In genomic region chr14:76151398-76152332, GRCh38 we compare ENCODE assay signal across 8 cellular contexts. TPM values are rescaled to one million over a fixed set of nuclear protein-coding genes. Genes with fewer than 3 reads are reported as not detected.
A peak's percentile ranks its signal among the peaks of the same experiment; 100 is the strongest.
DNase-seq lines count a peak whose midpoint lies in the region; TF ChIP-seq lines count a peak whose summit lies in the region.

Gene GPATCH2L (plus strand): TSS chr14:76151922. CDS start chr14:76154364, 2,442 bp downstream.

- H3K27ac ChIP-seq in SK-N-SH (ENCODE audit: low read depth in 2 of 2, low read length in 1 of 2) (peak within 1 kb of the TSS; percentile 50 to 86), suprapubic skin (peak within 1 kb of the TSS; percentile 86)

- peaks cover 45% of the 10 kb centered on the region for H3K79me2 ChIP-seq in SK-N-SH (ENCODE audit: insufficient read depth)

- H3K4me3 ChIP-seq in SK-N-SH (ENCODE audit: low read depth in 2 of 2, low read length in 1 of 2) (peak within 1 kb of the TSS; percentile 73 to 74), suprapubic skin (peak within 1 kb of the TSS; percentile 85)

- H3K4me2 ChIP-seq in SK-N-SH, result peak within 1 kb of the TSS; percentile 77

- 0 out of 2 replicates have a peak, but pooled peaks cover 8% of the 10 kb centered on the region for H3K27me3 ChIP-seq in SK-N-SH (ENCODE audit: insufficient read depth)
- H3K27me3 ChIP-seq in suprapubic skin, result peaks cover 12% of the 10 kb centered on the region

- H3K4me1 Mint-ChIP-seq in activated naive CD4-positive, alpha-beta T cell treated with anti-CD3 and anti-CD28 coated beads, Interleukin-2, amount 10 ng/mL, durations not matched to agents 7 days and 5 days, result peaks cover 54% of the 10 kb centered on the region

- peak; percentile 43 to 79 for TF ChIP-seq POLR2A in suprapubic skin (IDR thresholded peaks at IDR 0.05)

- peak within 1 kb of the TSS; percentile 97 for H3K27ac Mint-ChIP-seq in activated naive CD4-positive, alpha-beta T cell treated with anti-CD3 and anti-CD28 coated beads, Interleukin-2, amount 10 ng/mL, durations not matched to agents 7 days and 5 days

- no peaks in the 10 kb centered on the region for H3K9me2 ChIP-seq in SK-N-SH

- peak within 1 kb of the TSS; percentile 98 for H3K4me3 Mint-ChIP-seq in activated naive CD4-positive, alpha-beta T cell treated with anti-CD3 and anti-CD28 coated beads, Interleukin-2, amount 10 ng/mL, durations not matched to agents 7 days and 5 days

- H3K9me3 ChIP-seq in SK-N-SH (no peaks in the 10 kb centered on the region), suprapubic skin (no peaks in the 10 kb centered on the region)

- POLR2A ChIA-PET in HEK293T (lab: Yijun Ruan, JAX), result interaction anchor here (0.9 to 2.5 kb wide), 6 partner anchors 10 to 197 kb away, joined by 3 to 17 read pairs (median 4); no protein-coding TSS in a partner anchor
- POLR2A ChIA-PET in SK-N-SH (lab: Yijun Ruan, JAX), result interaction anchor here (0.7 to 1.4 kb wide), 3 partner anchors 10 to 16 kb away, joined by 3 to 5 read pairs (median 3); no protein-coding TSS in a partner anchor

- peak; percentile 78 for DNase-seq in GM04504 (ENCODE audit: low read depth)
- peak; percentile 99 for DNase-seq in HEK293T (ENCODE audit: extremely low spot score)
- DNase-seq in MV-4-11 (lab: John Stamatoyannopoulos, UW), result peak; percentile 86
- peak; percentile 99 for DNase-seq in SK-N-SH
- DNase-seq in activated naive CD4-positive, alpha-beta T cell treated with anti-CD3 and anti-CD28 coated beads, Interleukin-2, amount 10 ng/mL, durations not matched to agents 7 days and 5 days, result peak; percentile 98
- DNase-seq in globus pallidus (ENCODE audit: low spot score), result peak; percentile 90
- peak; percentile 87 for DNase-seq in occipital lobe (lab: John Stamatoyannopoulos, UW)
- DNase-seq in suprapubic skin (ENCODE audit: low spot score in 2 of 2), result peak; percentile 97 to 98

- TF ChIP-seq EP300 in SK-N-SH (IDR thresholded peaks at IDR 0.05; ENCODE audit: borderline replicate concordance in 1 of 2, low read depth in 1 of 2, low read length in 1 of 2) (no peak), suprapubic skin (IDR thresholded peaks at IDR 0.05) (no peak)

- H3K36me3 ChIP-seq in SK-N-SH (replicated peaks in 1 of 2; ENCODE audit: control insufficient read depth in 1 of 2, insufficient read depth in 2 of 2, low read length in 1 of 2), result peaks cover 20 to 25% of the 10 kb centered on the region in 2 experiments
- H3K36me3 ChIP-seq in suprapubic skin, result peaks cover 9% of the 10 kb centered on the region

- no peak for TF ChIP-seq CTCF in SK-N-SH (IDR thresholded peaks at IDR 0.05)
- TF ChIP-seq CTCF in suprapubic skin (IDR thresholded peaks at IDR 0.05), result no peak

- no peaks in the 10 kb centered on the region for H3F3A ChIP-seq in SK-N-SH (replicated peaks; ENCODE audit: insufficient read depth)

- H3K9me3 Mint-ChIP-seq in activated naive CD4-positive, alpha-beta T cell treated with anti-CD3 and anti-CD28 coated beads, Interleukin-2, amount 10 ng/mL, durations not matched to agents 7 days and 5 days, result peaks cover 2% of the 10 kb centered on the region

- H3K4me1 ChIP-seq in SK-N-SH (ENCODE audit: control insufficient read depth in 1 of 2, insufficient read depth in 2 of 2, low read depth in 1 of 2, low read length in 1 of 2), result peaks cover 17 to 26% of the 10 kb centered on the region in 2 experiments
- H3K4me1 ChIP-seq in suprapubic skin, result peaks cover 43% of the 10 kb centered on the region

- H3K27me3 Mint-ChIP-seq in activated naive CD4-positive, alpha-beta T cell treated with anti-CD3 and anti-CD28 coated beads, Interleukin-2, amount 10 ng/mL, durations not matched to agents 7 days and 5 days, result peaks cover 14% of the 10 kb centered on the region

- TF ChIP-seq RAD21 in SK-N-SH (IDR thresholded peaks at IDR 0.05; ENCODE audit: low read length), result no peak

- H3K9ac ChIP-seq in SK-N-SH, result peak within 1 kb of the TSS; percentile 90

- CTCF ChIA-PET in HEK293T (lab: Yijun Ruan, JAX), result no interaction called here
- CTCF ChIA-PET in SK-N-SH (lab: Yijun Ruan, JAX), result interaction anchor here (0.7 to 1.7 kb wide), 4 partner anchors 10 to 440 kb away, joined by 3 to 8 read pairs (median 3); no protein-coding TSS in a partner anchor
- CTCF ChIA-PET in activated naive CD4-positive, alpha-beta T cell treated with anti-CD3 and anti-CD28 coated beads, Interleukin-2, amount 10 ng/mL, durations not matched to agents 7 days and 5 days (lab: Charles Lee), result no interaction called here

- WGBS in SK-N-SH (ENCODE audit: low lambda C conversion rate), result 3% methylated on average over 31 of the region's 43 CpGs
- WGBS in suprapubic skin, result 3% methylated on average over 28 of the region's 43 CpGs

- peaks cover 38% of the 10 kb centered on the region for H3K36me3 Mint-ChIP-seq in activated naive CD4-positive, alpha-beta T cell treated with anti-CD3 and anti-CD28 coated beads, Interleukin-2, amount 10 ng/mL, durations not matched to agents 7 days and 5 days

- H4K20me1 ChIP-seq in SK-N-SH (ENCODE audit: insufficient read depth), result peaks cover 43% of the 10 kb centered on the region

- H2AFZ ChIP-seq in SK-N-SH (ENCODE audit: low read depth), result peak within 1 kb of the TSS; percentile 98

TF ChIP-seq in HEK293T, 16 proteins besides CTCF, POLR2A, EP300 and RAD21:
- no peak for TF ChIP-seq ZNF384 (IDR thresholded peaks at IDR 0.05)
- peak; percentile 16; the same call in 1 of the 2 replicates for TF ChIP-seq L3MBTL2 (conservative IDR thresholded peaks at IDR 0.05)
- 0 out of 2 replicates have a peak, but pooled peaks have one; percentile 55 for TF ChIP-seq ELF4 (IDR thresholded peaks at IDR 0.05)

TF ChIP-seq in SK-N-SH, 30 proteins besides CTCF, POLR2A, EP300 and RAD21 (continues in another document):
- TF ChIP-seq RFX5 (IDR thresholded peaks at IDR 0.05; ENCODE audit: low read length), result no peak
- TF ChIP-seq FOSL2 (IDR thresholded peaks at IDR 0.05; ENCODE audit: borderline replicate concordance, low read depth), result no peak
- TF ChIP-seq ZBTB33 (IDR thresholded peaks at IDR 0.05; ENCODE audit: borderline replicate concordance, low read depth), result no peak
- no peak for TF ChIP-seq RXRA (IDR thresholded peaks at IDR 0.05; ENCODE audit: borderline replicate concordance, low read depth)
- no peak for TF ChIP-seq SMC3 (IDR thresholded peaks at IDR 0.05; ENCODE audit: low read depth, low read length)
- TF ChIP-seq FOXM1 (IDR thresholded peaks at IDR 0.05; ENCODE audit: low read depth), result no peak
- TF ChIP-seq NFIC (IDR thresholded peaks at IDR 0.05; ENCODE audit: borderline replicate concordance), result no peak
- no peak for TF ChIP-seq JUND (IDR thresholded peaks at IDR 0.05)
- TF ChIP-seq RCOR1 (IDR thresholded peaks at IDR 0.05; ENCODE audit: low read length), result no peak
- TF ChIP-seq MXI1 (IDR thresholded peaks at IDR 0.05; ENCODE audit: low read depth, low read length), result peak; percentile 58; the same call in 1 of the 2 replicates
- no peak for TF ChIP-seq USF1 (IDR thresholded peaks at IDR 0.05; ENCODE audit: borderline replicate concordance, low read depth)
- no peak for TF ChIP-seq MAX (IDR thresholded peaks at IDR 0.05; ENCODE audit: low read depth)
- TF ChIP-seq FOXJ3 (CRISPR knock-in tag; IDR thresholded peaks at IDR 0.05), result no peak
- TF ChIP-seq TCF12 (IDR thresholded peaks at IDR 0.05), result peak; percentile 13; the same call in 1 of the 2 replicates
- TF ChIP-seq EZH2phosphoT487 (IDR thresholded peaks at IDR 0.05; ENCODE audit: borderline replicate concordance, low read depth), result no peak
- TF ChIP-seq ELF1 (IDR thresholded peaks at IDR 0.05), result peak; percentile 54; the same call in 1 of the 2 replicates
- peak; percentile 79; the same call in 1 of the 2 replicates for TF ChIP-seq TAF1 (IDR thresholded peaks at IDR 0.05; ENCODE audit: borderline replicate concordance, low read depth, low read length)
- TF ChIP-seq CHD2 (IDR thresholded peaks at IDR 0.05; ENCODE audit: low read length, partially characterized antibody), result no peak
- no peak for TF ChIP-seq MEF2A (IDR thresholded peaks at IDR 0.05; ENCODE audit: borderline replicate concordance, low read depth)
- TF ChIP-seq NRF1 (IDR thresholded peaks at IDR 0.05; ENCODE audit: low read depth, low read length), result no peak
- peak; percentile 92 for TF ChIP-seq POLR2AphosphoS5 (IDR thresholded peaks at IDR 0.05; ENCODE audit: low read depth, low read length)
- TF ChIP-seq YY1 (IDR thresholded peaks at IDR 0.05; ENCODE audit: low read depth), result 0 out of 2 replicates have a peak, but pooled peaks have one; percentile 30

RNA-seq across cellular contexts. Expression of gene GPATCH2L, which starts in this region (rescaled TPM):
- 17.7 and 28.5 TPM in 2 replicates for polyA plus RNA-seq in SK-N-SH (2012; rRNA removed)
- polyA plus RNA-seq in SK-N-SH (2012; cell fraction: cytosol; rRNA removed), result 11.7 and 15.1 TPM in 2 replicates
- polyA plus RNA-seq in SK-N-SH (2012; cell fraction: nucleus; rRNA removed), result 60.5 and 61.7 TPM in 2 replicates
- total RNA-seq in occipital lobe, result 112 TPM
- total RNA-seq in suprapubic skin, result 10 to 100 TPM; 27.6 to 69.9 (median 43.0) TPM

Comparison
In these comparisons a context has a peak if more than half of its experiments do, and no peak if none do; other contexts are left out.
1. Peak in every context shown above with its lines: DNase-seq, H3K4me3 ChIP-seq and H3K27ac ChIP-seq.